In the genomic region with DNA sequence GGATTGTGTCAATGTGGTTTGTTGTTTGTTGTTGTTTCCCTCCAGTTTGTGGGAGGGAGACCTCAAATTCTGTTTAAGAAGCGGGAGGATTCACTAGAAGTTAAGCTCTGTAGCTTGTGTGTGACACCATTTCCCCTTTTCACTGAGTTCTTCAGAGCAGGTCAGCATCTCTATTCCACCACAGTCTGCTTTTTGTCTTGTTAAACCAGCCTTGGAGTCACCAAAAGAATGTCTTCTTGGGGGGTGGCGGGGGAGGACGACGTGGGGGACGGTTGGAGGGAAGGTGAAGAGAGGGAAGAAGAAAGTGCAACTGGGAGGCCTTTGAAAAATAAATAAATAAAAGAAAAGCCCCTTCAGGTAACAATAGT, we compare ENCODE assay signal across 8 cellular contexts. TPM values are rescaled to one million over a fixed set of nuclear protein-coding genes. Genes with fewer than 3 reads are reported as not detected.
DNase-seq lines count a peak whose midpoint lies in the region; ATAC-seq and TF ChIP-seq lines count a peak whose summit lies in the region.

No MANE protein-coding gene starts in this region.

- peak overlapping the region; percentile 76 for H3K4me2 ChIP-seq in KMS-11

- H3K4me1 ChIP-seq in KMS-11 (ENCODE audit: low read depth, poor library complexity, severe bottlenecking) (peaks cover 10% of the 10 kb centered on the region), duodenal mucosa (ENCODE audit: control insufficient read depth in 1 of 2, insufficient read depth in 2 of 2, low read length in 2 of 2) (peaks cover 17 to 26% of the 10 kb centered on the region in 2 donors)

- ATAC-seq in stimulated activated naive CD8-positive, alpha-beta T cell treated with anti-CD3 and anti-CD28 coated beads, Interleukin-15, Interleukin-2, amounts not matched to agents 100 U/mL and 50 U/mL, for 24 hours, result no peak

- peak overlapping the region; percentile 65 for H3K27ac Mint-ChIP-seq in stimulated activated naive CD8-positive, alpha-beta T cell treated with anti-CD3 and anti-CD28 coated beads, Interleukin-15, Interleukin-2, amounts not matched to agents 100 ng/mL and 50 ng/mL, for 24 hours
- peak overlapping the region; percentile 29 for H3K27ac Mint-ChIP-seq in progenitor cell of endocrine pancreas

- no peak for DNase-seq in stimulated activated naive CD8-positive, alpha-beta T cell treated with anti-CD3 and anti-CD28 coated beads, Interleukin-15, Interleukin-2, amounts not matched to agents 100 U/mL and 50 U/mL, for 24 hours
- DNase-seq in progenitor cell of endocrine pancreas (ENCODE audit: low spot score, unreplicated experiment) (no peak), MG63 (no peak), NCI-H1092 (lab: John Stamatoyannopoulos, UW) (no peak)
- DNase-seq in activated naive CD4-positive, alpha-beta T cell treated with anti-CD3 and anti-CD28 coated beads, Interleukin-2, amount 50 U/mL, for 16 hours, result no peak

- H3K4me3 ChIP-seq in KMS-11 (IDR thresholded peaks at IDR 0.05; ENCODE audit: insufficient read depth, low read depth, low read length) (no peak overlapping the region), duodenal mucosa (ENCODE audit: low read depth in 1 of 2, low read length in 2 of 2) (peak overlapping the region; percentile 74 to 91), MG63 (no peak overlapping the region)

- peak overlapping the region; percentile 94 for H3K9ac ChIP-seq in KMS-11
- peak overlapping the region; percentile 52 to 86 for H3K9ac ChIP-seq in duodenal mucosa (ENCODE audit: low read depth in 1 of 2, low read length in 2 of 2)

- peak overlapping the region; percentile 73 for H3K4me3 Mint-ChIP-seq in stimulated activated naive CD8-positive, alpha-beta T cell treated with anti-CD3 and anti-CD28 coated beads, Interleukin-15, Interleukin-2, amounts not matched to agents 100 ng/mL and 50 ng/mL, for 24 hours
- H3K4me3 Mint-ChIP-seq in progenitor cell of endocrine pancreas (ENCODE audit: low read depth), result peak overlapping the region; percentile 96

- H4K20me1 ChIP-seq in KMS-11 (ENCODE audit: insufficient read depth), result no peaks in the 10 kb centered on the region

- H3K27me3 ChIP-seq in KMS-11 (ENCODE audit: insufficient read depth, low read depth), result peaks cover 12% of the 10 kb centered on the region; the same call in 1 of the 2 replicates
- peaks cover 9 to 20% of the 10 kb centered on the region in 2 donors for H3K27me3 ChIP-seq in duodenal mucosa (ENCODE audit: control insufficient read depth in 1 of 2, insufficient read depth in 2 of 2, low read length in 2 of 2)
- peaks cover 77% of the 10 kb centered on the region for H3K27me3 ChIP-seq in MG63

- peaks cover 67% of the 10 kb centered on the region for H3K27me3 Mint-ChIP-seq in stimulated activated naive CD8-positive, alpha-beta T cell treated with anti-CD3 and anti-CD28 coated beads, Interleukin-15, Interleukin-2, amounts not matched to agents 100 ng/mL and 50 ng/mL, for 24 hours
- H3K27me3 Mint-ChIP-seq in progenitor cell of endocrine pancreas, result peaks cover 52% of the 10 kb centered on the region

- no peak for TF ChIP-seq CTCF in KMS-11 (conservative IDR thresholded peaks at IDR 0.05; ENCODE audit: low read depth, low read length)
- TF ChIP-seq CTCF in progenitor cell of endocrine pancreas (IDR thresholded peaks at IDR 0.05; ENCODE audit: unreplicated experiment), result no peak

- H3K27ac ChIP-seq in KMS-11 (peak overlapping the region; percentile 62), duodenal mucosa (ENCODE audit: low read depth, low read length) (peak overlapping the region; percentile 20)

- no peaks in the 10 kb centered on the region for H3K36me3 Mint-ChIP-seq in stimulated activated naive CD8-positive, alpha-beta T cell treated with anti-CD3 and anti-CD28 coated beads, Interleukin-15, Interleukin-2, amounts not matched to agents 100 ng/mL and 50 ng/mL, for 24 hours (ENCODE audit: low read depth)
- no peaks in the 10 kb centered on the region for H3K36me3 Mint-ChIP-seq in progenitor cell of endocrine pancreas (ENCODE audit: insufficient read depth)

- H3K9me3 ChIP-seq in duodenal mucosa (ENCODE audit: control insufficient read depth in 1 of 2, low read length in 2 of 2) (no peaks in the 10 kb centered on the region), MG63 (no peaks in the 10 kb centered on the region)

- H3K36me3 ChIP-seq in KMS-11 (ENCODE audit: insufficient read depth), result no peaks in the 10 kb centered on the region
- H3K36me3 ChIP-seq in duodenal mucosa (ENCODE audit: control insufficient read depth in 1 of 2, insufficient read depth in 2 of 2, low read length in 2 of 2), result no peaks in the 10 kb centered on the region
- no peaks in the 10 kb centered on the region for H3K36me3 ChIP-seq in MG63

- H3K4me1 Mint-ChIP-seq in stimulated activated naive CD8-positive, alpha-beta T cell treated with anti-CD3 and anti-CD28 coated beads, Interleukin-15, Interleukin-2, amounts not matched to agents 100 ng/mL and 50 ng/mL, for 24 hours (ENCODE audit: low read depth), result peaks cover 40% of the 10 kb centered on the region
- H3K4me1 Mint-ChIP-seq in progenitor cell of endocrine pancreas (ENCODE audit: low read depth), result peaks cover 19% of the 10 kb centered on the region

- peaks cover 17% of the 10 kb centered on the region; the same call in 1 of the 2 replicates for H3K79me2 ChIP-seq in KMS-11 (ENCODE audit: insufficient read depth, low read depth)

- H2AFZ ChIP-seq in KMS-11 (ENCODE audit: low read depth), result peak overlapping the region; percentile 84

- no peaks in the 10 kb centered on the region for H3K9me3 Mint-ChIP-seq in stimulated activated naive CD8-positive, alpha-beta T cell treated with anti-CD3 and anti-CD28 coated beads, Interleukin-15, Interleukin-2, amounts not matched to agents 100 ng/mL and 50 ng/mL, for 24 hours
- no peaks in the 10 kb centered on the region for H3K9me3 Mint-ChIP-seq in progenitor cell of endocrine pancreas (ENCODE audit: low read depth)

RNA-seq across cellular contexts. Expression of a gene that starts 2.3 kb away (rescaled TPM):
- 46.2 and 47.9 TPM in 2 replicates for total RNA-seq in progenitor cell of endocrine pancreas
- not detected in 2 replicates for total RNA-seq in MG63 (2014; rRNA removed; shearing (Covaris generic); ENCODE audit: low replicate concordance)

Comparison
In these comparisons a context has a peak if more than half of its experiments do, and no peak if none do; other contexts are left out.
1. H3K4me3 ChIP-seq: peak in duodenal mucosa (2 of 2); none in KMS-11 (single experiment) and MG63 (single experiment).
2. RNA of a gene that starts 2.3 kb away (total RNA-seq): 46.2 to 47.9 TPM in progenitor cell of endocrine pancreas; not detected in MG63; every median in the first group is over 10 times any median in the second.